In the genomic region with DNA sequence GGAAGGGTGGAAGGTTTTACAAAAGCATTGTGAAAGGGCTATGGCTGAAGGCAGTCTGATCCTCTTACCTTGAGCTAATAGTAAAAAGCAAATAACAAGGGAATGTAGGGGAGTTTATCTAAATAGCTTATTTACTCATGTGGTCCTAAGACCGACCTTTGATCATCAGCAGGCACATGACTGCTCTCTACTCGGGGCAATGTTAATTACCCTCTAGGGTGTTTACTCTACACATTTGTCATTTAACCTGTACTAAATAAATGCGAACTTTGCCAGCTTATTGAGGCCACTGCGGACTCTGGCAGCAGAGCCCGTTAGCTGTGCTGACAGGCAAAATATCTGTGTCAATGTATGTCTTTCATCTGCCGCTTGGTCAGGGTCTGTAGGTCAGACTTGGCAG, we compare ENCODE assay signal across 20 cellular contexts.
A peak's percentile ranks its signal among the peaks of the same experiment; 100 is the strongest.
DNase-seq lines count a peak whose midpoint lies in the region; ATAC-seq and TF ChIP-seq lines count a peak whose summit lies in the region.
"Had no signal": no experiment of that assay in that cellular context is flagged by ENCODE, and none has a peak within 500 bp of the region (broad histone marks: within the 10 kb centered on the region; RNA-seq: fewer than 3 reads in every experiment).

No MANE protein-coding gene starts in this region.

- no peak for TF ChIP-seq POLR2A in tibial nerve (IDR thresholded peaks at IDR 0.05)

- no peaks in the 10 kb centered on the region for H3K27me3 ChIP-seq in hepatocyte
- H3K27me3 ChIP-seq in liver (ENCODE audit: control insufficient read depth in 4 of 4, insufficient read depth in 4 of 4, low read length in 3 of 4) = no peaks in the 10 kb centered on the region
- H3K27me3 ChIP-seq in MM.1S (replicated peaks; ENCODE audit: insufficient read depth, low read length) = no peaks in the 10 kb centered on the region
- no peaks in the 10 kb centered on the region for H3K27me3 ChIP-seq in tibial nerve
- H3K27me3 ChIP-seq: BE2C had no signal

- H3K9me3 ChIP-seq in hepatocyte (ENCODE audit: low read depth) = no peaks in the 10 kb centered on the region
- H3K9me3 ChIP-seq in liver (ENCODE audit: control insufficient read depth in 4 of 4, low read length in 3 of 4) = peaks cover 2 to 11% (median 3%) of the 10 kb centered on the region in 4 donors
- H3K9me3 ChIP-seq in MM.1S (replicated peaks; ENCODE audit: insufficient read depth, low read length) = no peaks in the 10 kb centered on the region
- peaks cover 0 to 10% (median 0%) of the 10 kb centered on the region in 4 donors for H3K9me3 ChIP-seq in tibial nerve
- H3K9me3 ChIP-seq: BE2C, HAP-1 had no signal

- H3K9ac ChIP-seq in liver (ENCODE audit: low read depth in 1 of 2, low read length in 2 of 2) (no peak overlapping the region), MM.1S (ENCODE audit: low read length) (no peak overlapping the region)
- H3K9ac ChIP-seq: GM23248 had no signal

- WGBS in hepatocyte (ENCODE audit: low lambda C conversion rate, missing lambda C conversion rate) = 37% methylated on average over 6 of the region's 6 CpGs
- 34% methylated on average over 6 of the region's 6 CpGs for WGBS in liver
- WGBS in tibial nerve, 2 donors = 39 to 51% methylated on average over 6 of the region's 6 CpGs

- TF ChIP-seq EP300 in tibial nerve (IDR thresholded peaks at IDR 0.05) = no peak

- H3K27ac ChIP-seq in hepatocyte = peak overlapping the region; percentile 37
- no peak overlapping the region for H3K27ac ChIP-seq in liver (ENCODE audit: low read depth in 1 of 2, low read length in 2 of 2)
- no peak overlapping the region for H3K27ac ChIP-seq in MM.1S (ENCODE audit: low read length)
- no peak overlapping the region for H3K27ac ChIP-seq in tibial nerve
- H3K27ac ChIP-seq: GM23248 had no signal

- DNase-seq in DMS53 (lab: John Stamatoyannopoulos, UW) (peak; percentile 69), HuH-7.5 (ENCODE audit: low spot score) (peak; percentile 3), hepatocyte (ENCODE audit: low spot score) (peak; percentile 33), MM.1S (no peak), tibial nerve (ENCODE audit: low spot score in 2 of 2) (no peak)
- DNase-seq: ACHN; BE2C; C1 segment of cervical spinal cord; CD4-positive, CD25-positive, alpha-beta regulatory T cell; CD8-positive, alpha-beta memory T cell; COR-L47; DMS79 treated with DMSO at 0.1 percent for 48 hours; GF-D8; GM23248; IMR-90 had no signal

- no peaks in the 10 kb centered on the region for H4K20me1 ChIP-seq in hepatocyte (ENCODE audit: insufficient read depth, poor library complexity, severe bottlenecking)
- no peaks in the 10 kb centered on the region for H4K20me1 ChIP-seq in MM.1S (ENCODE audit: insufficient read depth, low read length)

- no peak for TF ChIP-seq CTCF in hepatocyte (IDR thresholded peaks at IDR 0.05; ENCODE audit: poor library complexity)
- TF ChIP-seq CTCF in liver (IDR thresholded peaks at IDR 0.05; ENCODE audit: low read depth, low read length, missing input control) = no peak
- no peak for TF ChIP-seq CTCF in MM.1S (IDR thresholded peaks at IDR 0.05; ENCODE audit: low read length)
- no peak for TF ChIP-seq CTCF in tibial nerve (IDR thresholded peaks at IDR 0.05)

- H3K79me2 ChIP-seq in hepatocyte (no peaks in the 10 kb centered on the region), MM.1S (ENCODE audit: low read length) (no peaks in the 10 kb centered on the region)

- H3F3A ChIP-seq in MM.1S (ENCODE audit: insufficient read depth, low read length) = no peaks in the 10 kb centered on the region

- no peaks in the 10 kb centered on the region for H3K4me1 ChIP-seq in hepatocyte (ENCODE audit: insufficient read depth)
- H3K4me1 ChIP-seq in liver (ENCODE audit: control insufficient read depth in 4 of 4, insufficient read depth in 4 of 4, low read length in 3 of 4) = peaks cover 0 to 4% (median 0%) of the 10 kb centered on the region in 4 donors
- H3K4me1 ChIP-seq in MM.1S (ENCODE audit: low read length) = no peaks in the 10 kb centered on the region
- no peaks in the 10 kb centered on the region for H3K4me1 ChIP-seq in tibial nerve
- H3K4me1 ChIP-seq: BE2C, HAP-1 had no signal

- H3K4me3 ChIP-seq in hepatocyte (no peak overlapping the region), liver (ENCODE audit: low read depth in 1 of 3, low read length in 3 of 3) (no peak overlapping the region), MM.1S (ENCODE audit: low read length) (no peak overlapping the region), tibial nerve (no peak overlapping the region)
- H3K4me3 ChIP-seq: GM23248, HAP-1, K562 had no signal

- TF ChIP-seq RAD21 in liver (IDR thresholded peaks at IDR 0.05) = no peak

- H3K4me2 ChIP-seq in hepatocyte (peak overlapping the region; percentile 27), MM.1S (ENCODE audit: low read depth, low read length) (no peak overlapping the region)

- H3K36me3 ChIP-seq in hepatocyte (replicated peaks; ENCODE audit: insufficient read depth, low read depth) (no peaks in the 10 kb centered on the region), liver (ENCODE audit: control insufficient read depth in 4 of 4, insufficient read depth in 3 of 4, low read depth in 1 of 4, low read length in 3 of 4) (no peaks in the 10 kb centered on the region), MM.1S (replicated peaks; ENCODE audit: insufficient read depth, low read length) (no peaks in the 10 kb centered on the region), tibial nerve (no peaks in the 10 kb centered on the region)
- H3K36me3 ChIP-seq: BE2C, HAP-1 had no signal

- H2AFZ ChIP-seq in hepatocyte = no peak overlapping the region
- no peak overlapping the region for H2AFZ ChIP-seq in MM.1S (ENCODE audit: low read length)
- H2AFZ ChIP-seq: GM23248 had no signal

- ATAC-seq in GM21619 (IDR thresholded peaks at IDR 0.05; ENCODE audit: unreplicated experiment) (no peak), GM19351 (IDR thresholded peaks at IDR 0.05; ENCODE audit: unreplicated experiment) (no peak)
- ATAC-seq: K562 had no signal

- H3K9me2 ChIP-seq in hepatocyte (replicated peaks; ENCODE audit: insufficient read depth) (no peaks in the 10 kb centered on the region), MM.1S (replicated peaks; ENCODE audit: insufficient read depth, low read length) (no peaks in the 10 kb centered on the region; the same call in 1 of the 2 replicates)

TF ChIP-seq in liver, 16 proteins besides CTCF, POLR2A, EP300 and RAD21:
- TF ChIP-seq FOXA1 (IDR thresholded peaks at IDR 0.05) (no peak), FOXA2 (IDR thresholded peaks at IDR 0.05) (peak; percentile 41), RXRA (IDR thresholded peaks at IDR 0.05) (peak in 1 of 2 donors; percentile 29), HNF4A (conservative IDR thresholded peaks at IDR 0.05) (peak; percentile 54 to 62), SP1 (IDR thresholded peaks at IDR 0.05) (peak; percentile 23), NR2F2 (IDR thresholded peaks at IDR 0.05) (no peak)

Comparison
In these comparisons a context has a peak if more than half of its experiments do, and no peak if none do; other contexts are left out.
1. DNase-seq: peak in DMS53 (single experiment), HuH-7.5 (single experiment) and hepatocyte (single experiment); none in MM.1S (single experiment) and tibial nerve (0 of 2).